In genomic region chr11:12237381-12237784, GRCh38 we compare ENCODE assay signal across 20 cellular contexts.
DNase-seq lines count a peak whose midpoint lies in the region; ATAC-seq, FAIRE-seq and TF ChIP-seq lines count a peak whose summit lies in the region.
"Had no signal": no experiment of that assay in that cellular context is flagged by ENCODE, and none has a peak within 500 bp of the region (broad histone marks: within the 10 kb centered on the region; RNA-seq: fewer than 3 reads in every experiment).

No MANE protein-coding gene starts in this region.

- H3K4me3 ChIP-seq in esophagus muscularis mucosa (no peak overlapping the region), muscle layer of colon (ENCODE audit: low read depth in 1 of 2, low read length in 2 of 2) (no peak overlapping the region), upper lobe of left lung (no peak overlapping the region), vagina (no peak overlapping the region)
- H3K4me3 ChIP-seq: GM23338, right lobe of liver, SJSA1 had no signal

- peak overlapping the region; percentile 98 for H3K27ac Mint-ChIP-seq in activated CD4-positive, alpha-beta T cell treated with anti-CD3 and anti-CD28 coated beads, Interleukin-2, amount 10 ng/mL, durations not matched to agents 24 days and 14 days
- H3K27ac Mint-ChIP-seq: GM23338 had no signal

- peaks cover 18 to 96% (median 91%) of the 10 kb centered on the region in 4 donors for H3K4me1 ChIP-seq in esophagus muscularis mucosa
- H3K4me1 ChIP-seq in muscle layer of colon (ENCODE audit: insufficient read depth, low read length): peaks cover 67% of the 10 kb centered on the region
- peaks cover 7 to 48% (median 25%) of the 10 kb centered on the region in 4 donors for H3K4me1 ChIP-seq in upper lobe of left lung
- H3K4me1 ChIP-seq in vagina: peaks cover 9% of the 10 kb centered on the region

- no peak for TF ChIP-seq POLR2A in esophagus muscularis mucosa (IDR thresholded peaks at IDR 0.05; ENCODE audit: low read depth)
- TF ChIP-seq POLR2A in upper lobe of left lung (IDR thresholded peaks at IDR 0.05): no peak
- TF ChIP-seq POLR2A in vagina (IDR thresholded peaks at IDR 0.05): no peak

- TF ChIP-seq EP300 in esophagus muscularis mucosa (IDR thresholded peaks at IDR 0.05) (peak; percentile 90), upper lobe of left lung (IDR thresholded peaks at IDR 0.05) (no peak)

- DNase-seq in activated CD4-positive, alpha-beta T cell treated with anti-CD3 and anti-CD28 coated beads, Interleukin-2, amount 10 ng/mL, durations not matched to agents 24 days and 14 days: no peak
- DNase-seq in activated CD4-positive, alpha-beta T cell treated with anti-CD3 and anti-CD28 coated beads for 48 hours: no peak
- DNase-seq in esophagus muscularis mucosa (ENCODE audit: extremely low spot score) (no peak), upper lobe of left lung (no peak), vagina (ENCODE audit: extremely low spot score in 2 of 2) (no peak), CD1c-positive myeloid dendritic cell (ENCODE audit: extremely low spot score) (no peak), frontal cortex (ENCODE audit: low spot score in 2 of 2) (no peak)
- DNase-seq: activated naive CD4-positive, alpha-beta T cell treated with Interleukin-2 at 50 U/mL for 16 hours; head of caudate nucleus; islet precursor cell; midbrain; NCI-H1930; NCI-H510A; right lobe of liver; stimulated activated CD4-positive, alpha-beta T cell treated with anti-CD3 and anti-CD28 coated beads, Interleukin-2, amount 100 ng/mL, for 24 hours; T-helper 9 cell had no signal

- ATAC-seq in upper lobe of left lung (ENCODE audit: low FRiP score in 2 of 2): no peak
- ATAC-seq: right lobe of liver had no signal

- 52% methylated on average over 3 of the region's 3 CpGs for WGBS in esophagus muscularis mucosa
- 72% methylated on average over 3 of the region's 3 CpGs for WGBS in upper lobe of left lung, 2 donors

- H3K36me3 ChIP-seq in esophagus muscularis mucosa (peaks cover 0 to 48% (median 29%) of the 10 kb centered on the region in 4 donors), muscle layer of colon (ENCODE audit: insufficient read depth, low read length) (peaks cover 31% of the 10 kb centered on the region), upper lobe of left lung (peaks cover 0 to 25% (median 11%) of the 10 kb centered on the region in 4 donors), vagina (peaks cover 0 to 6% of the 10 kb centered on the region in 2 donors)
- H3K36me3 ChIP-seq: right lobe of liver had no signal

- H3K36me3 Mint-ChIP-seq in activated CD4-positive, alpha-beta T cell treated with anti-CD3 and anti-CD28 coated beads, Interleukin-2, amount 10 ng/mL, durations not matched to agents 24 days and 14 days (ENCODE audit: low read depth): peaks cover 82% of the 10 kb centered on the region

- intact Hi-C loops in activated CD4-positive, alpha-beta T cell treated with anti-CD3 and anti-CD28 coated beads, Interleukin-2, amount 10 ng/mL, durations not matched to agents 24 days and 14 days (cut with micrococcal nuclease): loop anchor here (2.0 kb wide), 2 partner anchors 43 kb away; no protein-coding TSS in a partner anchor
- intact Hi-C loops in esophagus muscularis mucosa (cut with DNase I) (loop anchor here (2.0 to 10.0 kb wide), 3 partner anchors 73 to 191 kb away; partner anchors contain the start of gene MICAL2), vagina (cut with DNase I) (loop anchor here (10.0 kb wide), 1 partner anchor 133 kb away; no protein-coding TSS in a partner anchor)

- FAIRE-seq in frontal cortex (lab: Jason Lieb, UNC): no peak

- H3K9ac ChIP-seq in muscle layer of colon (ENCODE audit: low read length): peak overlapping the region; percentile 11

- no peaks in the 10 kb centered on the region for H3K27me3 Mint-ChIP-seq in activated CD4-positive, alpha-beta T cell treated with anti-CD3 and anti-CD28 coated beads, Interleukin-2, amount 10 ng/mL, durations not matched to agents 24 days and 14 days

- H3K27me3 ChIP-seq in esophagus muscularis mucosa (no peaks in the 10 kb centered on the region), muscle layer of colon (ENCODE audit: control insufficient read depth in 1 of 2, insufficient read depth in 2 of 2, low read length in 2 of 2) (no peaks in the 10 kb centered on the region), upper lobe of left lung (no peaks in the 10 kb centered on the region), vagina (no peaks in the 10 kb centered on the region)
- H3K27me3 ChIP-seq: right lobe of liver, SJSA1 had no signal

- no peaks in the 10 kb centered on the region for H3K9me3 Mint-ChIP-seq in activated CD4-positive, alpha-beta T cell treated with anti-CD3 and anti-CD28 coated beads, Interleukin-2, amount 10 ng/mL, durations not matched to agents 24 days and 14 days
- H3K9me3 Mint-ChIP-seq: GM23338 had no signal

- H3K4me1 Mint-ChIP-seq in activated CD4-positive, alpha-beta T cell treated with anti-CD3 and anti-CD28 coated beads, Interleukin-2, amount 10 ng/mL, durations not matched to agents 24 days and 14 days: peaks cover 57% of the 10 kb centered on the region

- TF ChIP-seq CTCF in esophagus muscularis mucosa (IDR thresholded peaks at IDR 0.05) (no peak), upper lobe of left lung (IDR thresholded peaks at IDR 0.05) (no peak), vagina (IDR thresholded peaks at IDR 0.05) (no peak)

- peak overlapping the region; percentile 82 to 89 (median 88) for H3K27ac ChIP-seq in esophagus muscularis mucosa (replicated peaks in 1 of 4)
- peak overlapping the region; percentile 86 for H3K27ac ChIP-seq in muscle layer of colon (ENCODE audit: low read depth, low read length)
- H3K27ac ChIP-seq in upper lobe of left lung: peak overlapping the region; percentile 5 to 83 (median 50)
- no peak overlapping the region for H3K27ac ChIP-seq in vagina
- H3K27ac ChIP-seq: C4-2B, right lobe of liver, SJSA1 had no signal

- no peak overlapping the region for H3K4me3 Mint-ChIP-seq in activated CD4-positive, alpha-beta T cell treated with anti-CD3 and anti-CD28 coated beads, Interleukin-2, amount 10 ng/mL, durations not matched to agents 24 days and 14 days
- H3K4me3 Mint-ChIP-seq: GM23338 had no signal

- H3K9me3 ChIP-seq in esophagus muscularis mucosa: no peaks in the 10 kb centered on the region
- no peaks in the 10 kb centered on the region for H3K9me3 ChIP-seq in muscle layer of colon (ENCODE audit: low read length)
- no peaks in the 10 kb centered on the region for H3K9me3 ChIP-seq in upper lobe of left lung
- no peaks in the 10 kb centered on the region for H3K9me3 ChIP-seq in vagina
- H3K9me3 ChIP-seq: right lobe of liver, SJSA1 had no signal
